In the genomic region with DNA sequence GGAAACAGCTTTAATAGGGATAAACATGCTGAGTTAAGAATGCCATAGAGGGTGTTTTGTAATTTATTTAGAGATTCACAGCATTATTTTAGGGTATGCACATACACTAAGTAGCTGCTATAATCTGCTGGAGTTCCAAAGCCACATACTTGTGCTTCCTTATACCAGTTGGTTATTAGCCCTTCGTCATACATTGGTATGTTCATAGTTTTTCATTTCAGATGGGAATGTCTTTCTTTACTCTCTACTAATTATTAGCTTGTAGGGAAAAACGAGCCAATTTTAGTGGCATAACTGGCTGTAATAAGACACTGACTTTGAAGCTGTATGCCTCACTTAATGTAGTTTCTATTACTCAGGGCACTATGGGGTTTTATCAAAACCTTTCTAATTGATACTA, we compare ENCODE assay signal across 24 cellular contexts.
"Had no signal": no experiment of that assay in that cellular context is flagged by ENCODE, and none has a peak within 500 bp of the region (broad histone marks: within the 10 kb centered on the region; RNA-seq: fewer than 3 reads in every experiment).

No MANE protein-coding gene starts in this region.

- ATAC-seq: heart right ventricle; left colon; left lung; lower lobe of right lung; naive thymus-derived CD8-positive, alpha-beta T cell; stimulated activated memory B cell treated with anti-CD40 and anti-IgM and Interleukin-4, amounts not matched to agents 10 μg/mL and 1 μg/mL and 100 μg/mL, for 72 hours; stimulated activated naive CD8-positive, alpha-beta T cell treated with anti-CD3 and anti-CD28 coated beads, Interleukin-15, amount 100 ng/mL, for 72 hours had no signal

- DNase-seq: heart right ventricle; kidney glomerular epithelial cell; left colon; left lung; lower lobe of right lung; mammary epithelial cell; mesenchymal stem cell; naive thymus-derived CD8-positive, alpha-beta T cell; nucleus accumbens; pancreas; posterior cingulate gyrus; right lobe of liver; stimulated activated CD4-positive, alpha-beta T cell treated with anti-CD3 and anti-CD28 coated beads, Interleukin-4, amount 100 ng/mL, for 24 hours; stimulated activated naive CD4-positive, alpha-beta T cell treated with Interleukin-2 at 50 U/mL for 16 hours; stimulated activated naive CD8-positive, alpha-beta T cell treated with anti-CD3 and anti-CD28 coated beads, Interleukin-15, amount 100 ng/mL, for 72 hours; substantia nigra had no signal

- FAIRE-seq: keratinocyte had no signal

- H3K79me2 ChIP-seq: hepatocyte had no signal

- H3K27ac ChIP-seq: hepatocyte, left lung, lower lobe of right lung, pancreas, prostate gland, right atrium auricular region, right lobe of liver, skin epidermis, tibial nerve, vagina had no signal

- H3K4me2 ChIP-seq: hepatocyte had no signal

- H3K9me3 ChIP-seq: heart right ventricle, left lung, lower lobe of right lung, pancreas, prostate gland, right atrium auricular region, right lobe of liver, tibial nerve, vagina had no signal

- H3K4me3 ChIP-seq: heart right ventricle, hepatocyte, left lung, lower lobe of right lung, pancreas, prostate gland, right atrium auricular region, right lobe of liver, skin epidermis, tibial nerve, vagina had no signal

- H3K4me1 ChIP-seq: left lung, lower lobe of right lung, pancreas, prostate gland, right lobe of liver had no signal

- H2AFZ ChIP-seq: hepatocyte had no signal

- H3K36me3 ChIP-seq: pancreas, prostate gland, right atrium auricular region had no signal

- H3K27me3 ChIP-seq: heart right ventricle, hepatocyte, left lung, pancreas, right atrium auricular region, right lobe of liver, tibial nerve, vagina had no signal
